Comparison of ENCODE assay signal across 11 cellular contexts in genomic region chr22:30267382-30268302, GRCh38. TPM values are rescaled to one million over a fixed set of nuclear protein-coding genes. Genes with fewer than 3 reads are reported as not detected.
DNase-seq lines count a peak whose midpoint lies in the region; ATAC-seq and TF ChIP-seq lines count a peak whose summit lies in the region.
"Had no signal": no experiment of that assay in that cellular context is flagged by ENCODE, and none has a peak within 500 bp of the region (broad histone marks: within the 10 kb centered on the region; RNA-seq: fewer than 3 reads in every experiment).

No MANE protein-coding gene starts in this region.

- intact Hi-C loops in activated B cell treated with CpG ODN at 0.5 μM for 24 hours (cut with micrococcal nuclease), result loop anchor here (2.0 to 10.0 kb wide), 5 partner anchors 325 to 1023 kb away; partner anchors contain the start of genes NF2, PES1 and SMTN

- peak overlapping the region; percentile 97 for H3K27ac Mint-ChIP-seq in activated B cell treated with CpG ODN at 0.5 μM for 24 hours

- CTCF ChIA-PET in activated B cell treated with CpG ODN at 0.5 μM for 24 hours (lab: Charles Lee), result interaction anchor here (5.5 kb wide), 1 partner anchor 20 kb away, joined by 44 read pairs; the partner anchor contains the start of gene CASTOR1

- no peaks in the 10 kb centered on the region for H3K27me3 Mint-ChIP-seq in activated B cell treated with CpG ODN at 0.5 μM for 24 hours

- H3K79me2 ChIP-seq in Karpas-422 (ENCODE audit: low read length), result no peaks in the 10 kb centered on the region

- H3K9me2 ChIP-seq in Karpas-422 (replicated peaks; ENCODE audit: insufficient read depth, low read length), result no peaks in the 10 kb centered on the region

- DNase-seq in Karpas-422 (no peak), activated B cell treated with CpG ODN at 0.5 μM for 24 hours (no peak), GM03348 (ENCODE audit: low spot score) (no peak)
- peak; percentile 17 for DNase-seq in effector CD8-positive, alpha-beta T cell (lab: John Stamatoyannopoulos, UW)
- peak; percentile 69 for DNase-seq in stimulated activated naive CD8-positive, alpha-beta T cell treated with anti-CD3 and anti-CD28 coated beads, Interleukin-15, Interleukin-2, amounts not matched to agents 100 U/mL and 50 U/mL, for 24 hours
- DNase-seq: NCI-H1930 had no signal

- H3K4me3 ChIP-seq in Karpas-422 (ENCODE audit: low read length), result peak overlapping the region; percentile 79; the same call in 1 of the 2 replicates

- H3K4me2 ChIP-seq in Karpas-422 (ENCODE audit: low read depth, low read length, poor library complexity, severe bottlenecking), result peak overlapping the region; percentile 93

- peaks cover 11% of the 10 kb centered on the region for H3K36me3 Mint-ChIP-seq in activated B cell treated with CpG ODN at 0.5 μM for 24 hours (ENCODE audit: low read depth)

- peaks cover 14% of the 10 kb centered on the region; the same call in 1 of the 2 replicates for H4K20me1 ChIP-seq in Karpas-422 (ENCODE audit: insufficient read depth, low read depth, low read length)

- no peaks in the 10 kb centered on the region for H3K9me3 Mint-ChIP-seq in activated B cell treated with CpG ODN at 0.5 μM for 24 hours

- H3K4me3 Mint-ChIP-seq in activated B cell treated with CpG ODN at 0.5 μM for 24 hours, result peak overlapping the region; percentile 91

- no peaks in the 10 kb centered on the region for H3K27me3 ChIP-seq in Karpas-422 (ENCODE audit: low read length)

- TF ChIP-seq CTCF in activated B cell treated with CpG ODN at 0.5 μM for 24 hours (IDR thresholded peaks at IDR 0.05), result no peak

- no peaks in the 10 kb centered on the region for H3K36me3 ChIP-seq in Karpas-422 (ENCODE audit: insufficient read depth, low read length)

- H3K27ac ChIP-seq in Karpas-422 (ENCODE audit: low read length), result no peak overlapping the region
- H3K27ac ChIP-seq: VCaP had no signal

- POLR2A ChIA-PET in activated B cell treated with CpG ODN at 0.5 μM for 24 hours (lab: Charles Lee), result interaction anchor here (0.7 to 2.7 kb wide), 4 partner anchors 59 to 701 kb away, joined by 3 to 10 read pairs (median 5); partner anchors contain the start of genes CCDC157, MORC2, SF3A1 and TBC1D10A

- peaks cover 26% of the 10 kb centered on the region for H3K4me1 ChIP-seq in Karpas-422 (ENCODE audit: low read length)

- no peak overlapping the region for H2AFZ ChIP-seq in Karpas-422 (ENCODE audit: low read length)

- H3K4me1 Mint-ChIP-seq in activated B cell treated with CpG ODN at 0.5 μM for 24 hours, result peaks cover 32% of the 10 kb centered on the region

- no peak for TF ChIP-seq POLR2A in GM18505 (IDR thresholded peaks at IDR 0.05; ENCODE audit: borderline replicate concordance, extremely low read depth, insufficient read depth, insufficient read length)

- no peak overlapping the region for H3K9ac ChIP-seq in Karpas-422 (ENCODE audit: low read length)

- H3K9me3 ChIP-seq in Karpas-422 (ENCODE audit: low read length), result no peaks in the 10 kb centered on the region

- ATAC-seq in activated B cell treated with CpG ODN at 0.5 μM for 24 hours (ENCODE audit: low read depth) (no peak), HG02981 (IDR thresholded peaks at IDR 0.05; ENCODE audit: unreplicated experiment) (no peak), GM18505 (IDR thresholded peaks at IDR 0.05; ENCODE audit: unreplicated experiment) (no peak)
- ATAC-seq in stimulated activated naive CD8-positive, alpha-beta T cell treated with anti-CD3 and anti-CD28 coated beads, Interleukin-15, Interleukin-2, amounts not matched to agents 100 U/mL and 50 U/mL, for 24 hours, result no peak

RNA-seq across cellular contexts. Expression of gene OSM, which starts 1.0 kb away (rescaled TPM):
- not detected in 2 replicates for total RNA-seq in Karpas-422 (2014; rRNA removed; shearing (Covaris generic); ENCODE audit: low replicate concordance)
- total RNA-seq in activated B cell treated with CpG ODN at 0.5 μM for 24 hours, result 1.0 and 1.7 TPM in 2 replicates
- total RNA-seq: dermis microvascular lymphatic vessel endothelial cell, kidney epithelial cell had no signal

RNA-seq across cellular contexts. Expression of gene LIF, which starts 21.1 kb away (rescaled TPM):
- not detected in 2 replicates for total RNA-seq in Karpas-422 (2014; rRNA removed; shearing (Covaris generic); ENCODE audit: low replicate concordance)
- total RNA-seq in activated B cell treated with CpG ODN at 0.5 μM for 24 hours, result 0.42 and 0.44 TPM in 2 replicates

RNA-seq across cellular contexts. Expression of gene CASTOR1, which starts 21.7 kb away (rescaled TPM):
- total RNA-seq in Karpas-422 (2014; rRNA removed; shearing (Covaris generic); ENCODE audit: low replicate concordance), result 3.2 and 8.4 TPM in 2 replicates
- total RNA-seq in activated B cell treated with CpG ODN at 0.5 μM for 24 hours, result 2.4 and 3.5 TPM in 2 replicates

RNA-seq across cellular contexts. Expression of gene TBC1D10A, which starts 59.1 kb away (rescaled TPM):
- total RNA-seq in Karpas-422 (2014; rRNA removed; shearing (Covaris generic); ENCODE audit: low replicate concordance), result 7.6 and 16.9 TPM in 2 replicates
- 20.1 and 20.4 TPM in 2 replicates for total RNA-seq in activated B cell treated with CpG ODN at 0.5 μM for 24 hours

Comparison
In these comparisons a context has a peak if more than half of its experiments do, and no peak if none do; other contexts are left out.
1. DNase-seq: peak in effector CD8-positive, alpha-beta T cell (single experiment) and stimulated activated naive CD8-positive, alpha-beta T cell treated with anti-CD3 and anti-CD28 coated beads, Interleukin-15, Interleukin-2, amounts not matched to agents 100 U/mL and 50 U/mL, for 24 hours (single experiment); none in Karpas-422 (single experiment), activated B cell treated with CpG ODN at 0.5 μM for 24 hours (single experiment) and GM03348 (single experiment).